ENCODE assay signal across 27 cellular contexts in genomic region chr2:170284205-170284604, GRCh38.
"Had no signal": no experiment of that assay in that cellular context is flagged by ENCODE, and none has a peak within 500 bp of the region (broad histone marks: within the 10 kb centered on the region; RNA-seq: fewer than 3 reads in every experiment).

No MANE protein-coding gene starts in this region.

- H3K4me2 ChIP-seq: SK-N-SH had no signal

- H3K4me1 ChIP-seq: adrenal gland, body of pancreas, breast epithelium, SJSA1 had no signal

- DNase-seq: activated CD4-positive, alpha-beta memory T cell treated with anti-CD3 and anti-CD28 coated beads for 36 hours; activated CD4-positive, alpha-beta T cell treated with anti-CD3 and anti-CD28 coated beads for 4 hours; activated CD4-positive, alpha-beta T cell treated with anti-CD3 and anti-CD28 coated beads, Interleukin-2, amount 50 U/mL, for 1 hour; activated CD8-positive, alpha-beta memory T cell treated with anti-CD3 and anti-CD28 coated beads, Interleukin-2, amount 50 U/mL, for 4 hours; activated gamma-delta T cell treated with Interleukin-2 at 50 U/mL for 16 hours; activated naive CD4-positive, alpha-beta T cell treated with anti-CD3 and anti-CD28 coated beads for 36 hours; activated T-cell treated with anti-CD3 and anti-CD28 coated beads for 4 hours; activated T-cell treated with anti-CD3 and anti-CD28 coated beads, Interleukin-2, amount 50 U/mL, for 4 hours; adrenal gland; body of pancreas; NCI-H1105; NCI-H1436 treated with DMSO at 0.1 percent for 48 hours; NCI-H187 treated with DMSO at 0.1 percent for 48 hours; NCI-H2081; NCI-H2171 treated with DMSO at 0.1 percent for 48 hours; NCI-H345; NCI-H510A; SHP77; SK-N-SH had no signal

- H3K4me3 ChIP-seq: adrenal gland, body of pancreas, breast epithelium, SJSA1 had no signal

- H3K27me3 ChIP-seq: adrenal gland, body of pancreas, breast epithelium had no signal

- FAIRE-seq: astrocyte, TTC549 had no signal

- H3K36me3 ChIP-seq: adrenal gland, breast epithelium, SJSA1 had no signal

- ATAC-seq: activated CD4-positive, CD25-positive, alpha-beta regulatory T cell treated with anti-CD3 and anti-CD28 coated beads, Interleukin-2, amount 50 U/mL, for 24 hours; activated naive CD4-positive, alpha-beta T cell treated with anti-CD3 and anti-CD28 coated beads, Interleukin-2, amount 50 U/mL, for 72 hours; activated T-cell treated with anti-CD3 and anti-CD28 coated beads, Interleukin-2, amount 50 U/mL, for 4 hours; body of pancreas; Panc1; WTC11 had no signal

- H3K27ac ChIP-seq: adrenal gland, body of pancreas, breast epithelium, SJSA1 had no signal

- H3K9ac ChIP-seq: SK-N-SH had no signal

- H3K9me3 ChIP-seq: body of pancreas, breast epithelium, SJSA1, SK-N-SH had no signal
